ENCODE assay signal across 8 cellular contexts in genomic region chr9:126722922-126723806, GRCh38.
DNase-seq lines count a peak whose midpoint lies in the region; ATAC-seq and TF ChIP-seq lines count a peak whose summit lies in the region.

No MANE protein-coding gene starts in this region.

- peak overlapping the region; percentile 81 for H3K4me3 Mint-ChIP-seq in T-helper 2 cell treated with Interferon-gamma antibody and Interleukin-4, amounts not matched to agents 5 μg/mL and 100 μg/mL, for 36 hours

- intact Hi-C loops in body of pancreas (cut with DNase I) = no loop called here
- intact Hi-C loops in left lung (cut with DNase I) = no loop called here

- H3K9me3 ChIP-seq in body of pancreas = no peaks in the 10 kb centered on the region
- no peaks in the 10 kb centered on the region for H3K9me3 ChIP-seq in left lung

- peak overlapping the region; percentile 97 for H3K27ac Mint-ChIP-seq in T-helper 2 cell treated with Interferon-gamma antibody and Interleukin-4, amounts not matched to agents 5 μg/mL and 100 μg/mL, for 36 hours

- H3K4me1 Mint-ChIP-seq in T-helper 2 cell treated with Interferon-gamma antibody and Interleukin-4, amounts not matched to agents 5 μg/mL and 100 μg/mL, for 36 hours (ENCODE audit: low read depth) = peaks cover 43% of the 10 kb centered on the region

- peaks cover 13% of the 10 kb centered on the region for H3K27me3 Mint-ChIP-seq in T-helper 2 cell treated with Interferon-gamma antibody and Interleukin-4, amounts not matched to agents 5 μg/mL and 100 μg/mL, for 36 hours (ENCODE audit: low read depth)

- peaks cover 15% of the 10 kb centered on the region for H3K4me1 ChIP-seq in body of pancreas
- peaks cover 3 to 38% of the 10 kb centered on the region in 2 donors for H3K4me1 ChIP-seq in left lung

- H3K36me3 ChIP-seq in body of pancreas (replicated peaks in 1 of 2; ENCODE audit: insufficient read depth in 1 of 2, low read depth in 2 of 2) (no peaks in the 10 kb centered on the region), left lung (no peaks in the 10 kb centered on the region)

- peak overlapping the region in 3 of 4 donors; percentile 45 to 78 (median 59) for H3K27ac ChIP-seq in body of pancreas
- peak overlapping the region; percentile 75 to 83 for H3K27ac ChIP-seq in left lung

- peak; percentile 35 for ATAC-seq in HG03196 (IDR thresholded peaks at IDR 0.05; ENCODE audit: unreplicated experiment)
- peak; percentile 41 for ATAC-seq in body of pancreas
- ATAC-seq in left lung = peak; percentile 52

- H3K4me3 ChIP-seq in body of pancreas (peak overlapping the region; percentile 30 to 67), left lung (peak overlapping the region; percentile 65 to 68)

- DNase-seq in NCI-H1436 (lab: John Stamatoyannopoulos, UW) (peak; percentile 30), NCI-H1436 treated with DMSO at 0.1 percent for 48 hours (lab: John Stamatoyannopoulos, UW) (no peak), body of pancreas (peak; percentile 16 to 48 (median 44)), left lung (peak in 1 of 2 donors; percentile 85), cerebellar nuclear complex (lab: John Stamatoyannopoulos, UW) (no peak)
- DNase-seq in T-helper 2 cell treated with Interferon-gamma antibody and Interleukin-4, amounts not matched to agents 5 μg/mL and 100 μg/mL, for 36 hours (ENCODE audit: low spot score) = peak; percentile 76
- DNase-seq in stimulated activated CD4-positive, alpha-beta T cell treated with anti-CD3 and anti-CD28 coated beads, TNF-alpha, amount 100 ng/mL, for 24 hours (ENCODE audit: low read depth in 3 of 3) = peak; percentile 38 to 76 (median 58)

- H3K27me3 ChIP-seq in body of pancreas (no peaks in the 10 kb centered on the region), left lung (peaks cover 0 to 93% of the 10 kb centered on the region in 2 donors)

- WGBS in body of pancreas, 2 donors = 3 to 34% methylated on average over 9 to 64 of the region's 68 CpGs

- no peaks in the 10 kb centered on the region for H3K9me3 Mint-ChIP-seq in T-helper 2 cell treated with Interferon-gamma antibody and Interleukin-4, amounts not matched to agents 5 μg/mL and 100 μg/mL, for 36 hours

- H3K36me3 Mint-ChIP-seq in T-helper 2 cell treated with Interferon-gamma antibody and Interleukin-4, amounts not matched to agents 5 μg/mL and 100 μg/mL, for 36 hours (ENCODE audit: low read depth) = no peaks in the 10 kb centered on the region

- TF ChIP-seq CTCF in body of pancreas (IDR thresholded peaks at IDR 0.05) (no peak), left lung (IDR thresholded peaks at IDR 0.05) (no peak)

- no peak for TF ChIP-seq POLR2A in body of pancreas (IDR thresholded peaks at IDR 0.05)

Comparison
In these comparisons a context has a peak if more than half of its experiments do, and no peak if none do; other contexts are left out.
1. DNase-seq: peak in NCI-H1436 (single experiment), T-helper 2 cell treated with Interferon-gamma antibody and Interleukin-4, amounts not matched to agents 5 μg/mL and 100 μg/mL, for 36 hours (single experiment), body of pancreas (4 of 4) and stimulated activated CD4-positive, alpha-beta T cell treated with anti-CD3 and anti-CD28 coated beads, TNF-alpha, amount 100 ng/mL, for 24 hours (3 of 3); none in NCI-H1436 treated with DMSO at 0.1 percent for 48 hours (single experiment) and cerebellar nuclear complex (0 of 2).
2. Peak in every context shown above with its lines, with median percentiles within 50 percentile points of each other: ATAC-seq.